In the genomic region with DNA sequence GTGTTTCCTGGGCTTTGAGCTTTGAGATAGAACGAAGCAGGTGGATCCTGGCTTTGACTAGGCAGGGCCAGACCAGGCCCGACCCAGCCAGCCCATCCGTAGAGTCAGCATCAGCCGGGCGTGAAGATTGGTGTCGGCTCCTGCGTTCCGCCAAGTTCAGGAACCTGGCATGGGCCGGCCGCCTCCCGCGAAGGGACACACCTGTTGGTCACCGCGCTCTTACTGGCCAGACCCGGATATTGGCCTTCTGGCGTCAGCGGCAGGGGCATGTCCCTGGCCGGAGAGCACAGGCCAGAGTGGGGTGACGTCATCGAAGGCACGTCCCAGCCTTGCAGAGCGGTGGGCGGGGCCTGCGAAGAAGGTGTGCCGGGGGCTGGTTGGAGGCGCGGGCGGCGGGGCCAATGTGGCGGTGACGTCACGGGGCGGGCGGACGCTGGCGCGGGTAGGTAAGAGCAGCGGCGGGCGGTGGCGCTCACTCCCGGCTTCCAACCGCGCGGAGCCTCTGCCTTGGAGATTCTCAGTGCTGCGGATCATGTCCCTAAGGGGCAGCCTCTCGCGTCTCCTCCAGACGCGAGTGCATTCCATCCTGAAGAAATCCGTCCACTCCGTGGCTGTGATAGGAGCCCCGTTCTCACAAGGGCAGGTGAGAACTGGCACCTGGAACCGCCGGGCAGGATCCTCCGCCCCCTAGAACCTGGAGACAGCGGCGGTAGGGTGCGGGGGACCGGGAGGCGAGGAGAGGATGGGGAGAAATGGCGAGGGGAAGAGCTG, we compare ENCODE assay signal across 8 cellular contexts. TPM values are rescaled to one million over a fixed set of nuclear protein-coding genes. Genes with fewer than 3 reads are reported as not detected.
DNase-seq lines count a peak whose midpoint lies in the region; ATAC-seq and TF ChIP-seq lines count a peak whose summit lies in the region.

A gene (plus strand): TSS at position 475 of the 771 bp plus-strand sequence. CDS start 58 bp downstream, at position 533.

- H3K36me3 ChIP-seq in SK-N-MC (ENCODE audit: insufficient read depth, low read length), result peaks cover 9% of the 10 kb centered on the region
- H3K36me3 ChIP-seq in thoracic aorta, result no peaks in the 10 kb centered on the region

- peaks cover 0 to 5% of the 10 kb centered on the region in 2 donors for H3K9me3 Mint-ChIP-seq in activated naive CD4-positive, alpha-beta T cell treated with anti-CD3 and anti-CD28 coated beads, Interleukin-2, amount 50 U/mL, for 72 hours

- peak; percentile 95 for ATAC-seq in HG02571 (IDR thresholded peaks at IDR 0.05; ENCODE audit: unreplicated experiment)
- peak; percentile 90 to 91 for ATAC-seq in activated naive CD4-positive, alpha-beta T cell treated with anti-CD3 and anti-CD28 coated beads, Interleukin-2, amount 50 U/mL, for 72 hours
- ATAC-seq in omental fat pad (ENCODE audit: low FRiP score), result peak; percentile 98
- peak; percentile 83 for ATAC-seq in thoracic aorta (ENCODE audit: insufficient number of reproducible peaks, low FRiP score, low read depth)

- H3K4me1 ChIP-seq in thoracic aorta (ENCODE audit: control insufficient read depth in 1 of 2, low read depth in 2 of 2), result peaks cover 16 to 38% of the 10 kb centered on the region in 2 donors

- H3K27me3 ChIP-seq in thoracic aorta (replicated peaks; ENCODE audit: insufficient read depth), result no peaks in the 10 kb centered on the region

- no peak for TF ChIP-seq POLR2A in NB4 (IDR thresholded peaks at IDR 0.05; ENCODE audit: extremely low read depth, insufficient read length)

- TF ChIP-seq CTCF in NB4 (IDR thresholded peaks at IDR 0.05; ENCODE audit: low read depth, low read length) (no peak), omental fat pad (IDR thresholded peaks at IDR 0.05) (no peak), thoracic aorta (IDR thresholded peaks at IDR 0.05) (no peak)

- H3K27ac ChIP-seq in SK-N-MC, result no peak within 1 kb of the TSS
- peak within 1 kb of the TSS; percentile 77 to 84 for H3K27ac ChIP-seq in thoracic aorta

- H3K4me3 ChIP-seq in NB4 (ENCODE audit: low read depth, low read length) (peak within 1 kb of the TSS; percentile 48), SK-N-MC (peak within 1 kb of the TSS; percentile 90), thoracic aorta (peak within 1 kb of the TSS; percentile 84)

- DNase-seq in GM04504 (ENCODE audit: low read depth), result peak; percentile 68
- peak; percentile 87 for DNase-seq in NB4 (ENCODE audit: low read depth)
- no peak for DNase-seq in SK-N-MC (ENCODE audit: low read depth, low spot score)
- peak; percentile 98 to 99 for DNase-seq in activated naive CD4-positive, alpha-beta T cell treated with anti-CD3 and anti-CD28 coated beads, Interleukin-2, amount 50 U/mL, for 72 hours (ENCODE audit: low spot score in 2 of 2)
- peak; percentile 98 for DNase-seq in glomerular visceral epithelial cell (ENCODE audit: extremely low spot score)
- DNase-seq in omental fat pad (ENCODE audit: low spot score), result peak; percentile 98
- peak; percentile 95 for DNase-seq in thoracic aorta (ENCODE audit: low spot score)

- H3K9ac ChIP-seq in SK-N-MC (ENCODE audit: insufficient read length), result peak within 1 kb of the TSS; percentile 77

- peaks cover 0 to 24% of the 10 kb centered on the region in 2 donors for H3K36me3 Mint-ChIP-seq in activated naive CD4-positive, alpha-beta T cell treated with anti-CD3 and anti-CD28 coated beads, Interleukin-2, amount 50 U/mL, for 72 hours

- H3K9me3 ChIP-seq in SK-N-MC (ENCODE audit: low read depth, low read length) (no peaks in the 10 kb centered on the region), thoracic aorta (no peaks in the 10 kb centered on the region)

- H3K27ac Mint-ChIP-seq in activated naive CD4-positive, alpha-beta T cell treated with anti-CD3 and anti-CD28 coated beads, Interleukin-2, amount 50 U/mL, for 72 hours, result peak within 1 kb of the TSS; percentile 95

RNA-seq across cellular contexts. Expression of the gene that starts here (rescaled TPM):
- 10 to 100 TPM; 22.4 to 41.5 TPM for total RNA-seq in activated naive CD4-positive, alpha-beta T cell treated with anti-CD3 and anti-CD28 coated beads, Interleukin-2, amount 50 U/mL, for 72 hours
- 10 to 100 TPM in 3 of 4 donors, 1 to 10 TPM in 1; 1.6 to 13.9 (median 11.3) TPM for total RNA-seq in omental fat pad
- 10 to 100 TPM in 1 of 2 donors, 1 to 10 TPM in 1; 2.8 to 12.5 TPM for total RNA-seq in thoracic aorta
